Comparison of ENCODE assay signal across 15 cellular contexts in the genomic region with DNA sequence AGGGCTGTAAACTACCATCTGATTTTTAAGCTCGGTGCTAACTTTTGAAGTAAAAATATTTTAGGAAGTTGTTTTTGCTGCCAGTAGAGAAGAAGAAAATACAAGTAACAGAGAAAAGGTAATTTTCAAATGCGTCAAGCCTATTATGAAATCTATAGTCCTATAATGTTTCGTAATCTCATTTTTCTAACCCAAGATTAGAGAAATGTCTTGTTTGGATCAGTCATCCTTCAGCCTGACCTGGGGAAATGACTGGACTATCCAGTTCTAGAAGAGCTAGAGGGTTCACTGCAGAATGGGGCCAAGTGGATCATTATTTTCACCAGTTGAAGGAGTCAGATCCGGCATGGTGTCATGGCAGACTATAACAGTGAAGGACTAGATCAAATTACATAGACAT.
"Had no signal": no experiment of that assay in that cellular context is flagged by ENCODE, and none has a peak within 500 bp of the region (broad histone marks: within the 10 kb centered on the region; RNA-seq: fewer than 3 reads in every experiment).

No MANE protein-coding gene starts in this region.

- ATAC-seq: heart left ventricle; natural killer cell treated with Interleukin-12 subunit alpha and Interleukin-12 subunit beta and Interleukin-15 and Interleukin-18, amount 100 ng/mL, for 72 hours; pancreas; right cardiac atrium had no signal

- DNase-seq: cortex of kidney; dorsolateral prefrontal cortex; effector CD8-positive, alpha-beta T cell; foreskin melanocyte; heart left ventricle; hippocampal formation; kidney glomerular epithelial cell; occipital lobe; pancreas; right cardiac atrium; small intestine; stimulated activated CD4-positive, alpha-beta T cell treated with anti-CD3 and anti-CD28 coated beads, Interleukin-2, amount 100 ng/mL, for 48 hours; stimulated activated naive CD4-positive, alpha-beta T cell treated with Interleukin-2 at 50 U/mL for 16 hours had no signal

- H3K36me3 ChIP-seq: pancreas had no signal

- H3K4me1 ChIP-seq: pancreas had no signal

- H3K27ac Mint-ChIP-seq: natural killer cell treated with Interleukin-12 subunit alpha and Interleukin-12 subunit beta and Interleukin-15 and Interleukin-18, amount 100 ng/mL, for 72 hours; progenitor cell of endocrine pancreas had no signal

- H3K27ac ChIP-seq: dorsolateral prefrontal cortex, heart left ventricle, pancreas had no signal

- H3K4me3 ChIP-seq: dorsolateral prefrontal cortex, heart left ventricle, pancreas had no signal

- H3K27me3 Mint-ChIP-seq: natural killer cell treated with Interleukin-12 subunit alpha and Interleukin-12 subunit beta and Interleukin-15 and Interleukin-18, amount 100 ng/mL, for 72 hours; progenitor cell of endocrine pancreas had no signal

- H3K36me3 Mint-ChIP-seq: natural killer cell treated with Interleukin-12 subunit alpha and Interleukin-12 subunit beta and Interleukin-15 and Interleukin-18, amount 100 ng/mL, for 72 hours had no signal

- H3K9me3 ChIP-seq: heart left ventricle, pancreas had no signal

- H3K27me3 ChIP-seq: dorsolateral prefrontal cortex, heart left ventricle, pancreas had no signal

- H3K4me3 Mint-ChIP-seq: natural killer cell treated with Interleukin-12 subunit alpha and Interleukin-12 subunit beta and Interleukin-15 and Interleukin-18, amount 100 ng/mL, for 72 hours had no signal

- H3K9me3 Mint-ChIP-seq: natural killer cell treated with Interleukin-12 subunit alpha and Interleukin-12 subunit beta and Interleukin-15 and Interleukin-18, amount 100 ng/mL, for 72 hours had no signal
